In the genomic region with DNA sequence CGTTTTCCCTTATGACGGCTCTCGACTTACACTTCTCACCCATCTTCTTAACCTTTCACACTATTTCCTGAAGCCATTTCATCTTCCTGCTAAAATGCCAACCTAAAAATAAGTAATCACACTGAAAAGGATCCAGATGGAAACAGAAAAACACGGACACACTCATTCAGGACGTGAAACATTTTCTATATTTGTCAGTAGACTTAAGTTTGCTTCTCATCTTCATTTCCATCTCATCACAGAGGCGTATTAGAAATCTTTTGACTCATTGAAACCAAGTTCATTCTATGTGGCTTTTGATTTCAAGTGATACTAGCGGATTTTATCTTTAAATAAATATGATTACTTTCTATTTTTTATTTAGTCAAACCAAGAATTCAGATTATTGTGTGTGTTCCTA, we compare ENCODE assay signal across 19 cellular contexts. TPM values are rescaled to one million over a fixed set of nuclear protein-coding genes. Genes with fewer than 3 reads are reported as not detected.
DNase-seq lines count a peak whose midpoint lies in the region; ATAC-seq and TF ChIP-seq lines count a peak whose summit lies in the region.
"Had no signal": no experiment of that assay in that cellular context is flagged by ENCODE, and none has a peak within 500 bp of the region (broad histone marks: within the 10 kb centered on the region; RNA-seq: fewer than 3 reads in every experiment).

No MANE protein-coding gene starts in this region.

- no peak overlapping the region for H3K4me3 ChIP-seq in neural progenitor cell
- H3K4me3 ChIP-seq: GM23248, HAP-1 had no signal

- peak; percentile 62 to 90 for ATAC-seq in activated T-cell treated with anti-CD3 and anti-CD28 coated beads, Interleukin-2, amount 50 U/mL, for 72 hours (replicated peaks in 1 of 2)
- peak; percentile 14 for ATAC-seq in stimulated activated naive CD8-positive, alpha-beta T cell treated with anti-CD3 and anti-CD28 coated beads, Interleukin-15, Interleukin-2, amounts not matched to agents 100 U/mL and 50 U/mL, for 24 hours
- ATAC-seq in stimulated activated naive CD8-positive, alpha-beta T cell treated with anti-CD3 and anti-CD28 coated beads, Interleukin-15, amount 100 ng/mL, for 72 hours: no peak

- H3K9ac ChIP-seq in neural progenitor cell: no peak overlapping the region
- H3K9ac ChIP-seq: GM23248 had no signal

- H3F3A ChIP-seq in neural progenitor cell (ENCODE audit: low read depth): no peaks in the 10 kb centered on the region

- no peak for TF ChIP-seq CTCF in neural progenitor cell (IDR thresholded peaks at IDR 0.05)

- no peak overlapping the region for H2AFZ ChIP-seq in neural progenitor cell (replicated peaks)
- H2AFZ ChIP-seq: GM23248 had no signal

- H3K4me1 ChIP-seq in neural progenitor cell: no peaks in the 10 kb centered on the region
- H3K4me1 ChIP-seq: BE2C, HAP-1 had no signal

- no peaks in the 10 kb centered on the region for H3K27me3 ChIP-seq in neural progenitor cell
- H3K27me3 ChIP-seq: BE2C had no signal

- no peaks in the 10 kb centered on the region for H4K20me1 ChIP-seq in neural progenitor cell (ENCODE audit: low read depth)

- no peaks in the 10 kb centered on the region for H3K36me3 ChIP-seq in neural progenitor cell
- H3K36me3 ChIP-seq: BE2C, HAP-1 had no signal

- no peaks in the 10 kb centered on the region for H3K79me2 ChIP-seq in neural progenitor cell (ENCODE audit: low read depth)

- peaks cover 0 to 2% of the 10 kb centered on the region in 2 donors for H3K36me3 Mint-ChIP-seq in activated T-cell treated with anti-CD3 and anti-CD28 coated beads, Interleukin-2, amount 50 U/mL, for 72 hours (ENCODE audit: insufficient read depth in 2 of 2)
- H3K36me3 Mint-ChIP-seq in neural progenitor cell: no peaks in the 10 kb centered on the region
- H3K36me3 Mint-ChIP-seq: CD4-positive, CD25-positive, alpha-beta regulatory T cell had no signal

- H3K4me1 Mint-ChIP-seq in activated T-cell treated with anti-CD3 and anti-CD28 coated beads, Interleukin-2, amount 50 U/mL, for 72 hours (ENCODE audit: low read depth): peaks cover 13% of the 10 kb centered on the region
- H3K4me1 Mint-ChIP-seq in stimulated activated naive CD8-positive, alpha-beta T cell treated with anti-CD3 and anti-CD28 coated beads, Interleukin-15, amount 100 ng/mL, for 72 hours: peaks cover 12% of the 10 kb centered on the region
- peaks cover 6% of the 10 kb centered on the region for H3K4me1 Mint-ChIP-seq in neural progenitor cell
- H3K4me1 Mint-ChIP-seq: CD4-positive, CD25-positive, alpha-beta regulatory T cell had no signal

- no peak overlapping the region for H3K4me2 ChIP-seq in neural progenitor cell

- peaks cover 21% of the 10 kb centered on the region for H3K27me3 Mint-ChIP-seq in activated T-cell treated with anti-CD3 and anti-CD28 coated beads, Interleukin-2, amount 50 U/mL, for 72 hours (ENCODE audit: low read depth)
- H3K27me3 Mint-ChIP-seq in stimulated activated naive CD8-positive, alpha-beta T cell treated with anti-CD3 and anti-CD28 coated beads, Interleukin-15, amount 100 ng/mL, for 72 hours: peaks cover 30% of the 10 kb centered on the region
- no peaks in the 10 kb centered on the region for H3K27me3 Mint-ChIP-seq in neural progenitor cell (ENCODE audit: insufficient read depth, low read depth)

- H3K9me3 ChIP-seq in neural progenitor cell (ENCODE audit: low read depth): no peaks in the 10 kb centered on the region
- H3K9me3 ChIP-seq: BE2C, HAP-1 had no signal

- H3K27ac ChIP-seq in neural progenitor cell: no peak overlapping the region
- H3K27ac ChIP-seq: GM23248 had no signal

- H3K9me3 Mint-ChIP-seq in activated T-cell treated with anti-CD3 and anti-CD28 coated beads, Interleukin-2, amount 50 U/mL, for 72 hours: peaks cover 0 to 2% of the 10 kb centered on the region in 2 donors
- peaks cover 0 to 4% of the 10 kb centered on the region in 2 donors for H3K9me3 Mint-ChIP-seq in stimulated activated naive CD8-positive, alpha-beta T cell treated with anti-CD3 and anti-CD28 coated beads, Interleukin-15, amount 100 ng/mL, for 72 hours
- no peaks in the 10 kb centered on the region for H3K9me3 Mint-ChIP-seq in neural progenitor cell
- H3K9me3 Mint-ChIP-seq: CD8-positive, alpha-beta memory T cell had no signal

- no peak for DNase-seq in activated T-cell treated with anti-CD3 and anti-CD28 coated beads, Interleukin-2, amount 50 U/mL, for 72 hours
- DNase-seq in activated T-cell treated with anti-CD3 and anti-CD28 coated beads, Interleukin-2, amount 50 U/mL, for 1 hour: no peak
- no peak for DNase-seq in stimulated activated naive CD8-positive, alpha-beta T cell treated with anti-CD3 and anti-CD28 coated beads, Interleukin-15, Interleukin-2, amounts not matched to agents 100 U/mL and 50 U/mL, for 24 hours
- DNase-seq in stimulated activated naive CD8-positive, alpha-beta T cell treated with anti-CD3 and anti-CD28 coated beads, Interleukin-15, amount 100 ng/mL, for 72 hours: no peak
- DNase-seq in neural progenitor cell (ENCODE audit: low spot score) (no peak), NCI-H1417 treated with DMSO at 0.1 percent for 48 hours (lab: John Stamatoyannopoulos, UW) (no peak), medulla oblongata (ENCODE audit: extremely low spot score) (no peak)
- DNase-seq: ACHN; BE2C; C1 segment of cervical spinal cord; CD8-positive, alpha-beta memory T cell; COR-L47; DMS 273 treated with DMSO at 0.1 percent for 48 hours; DMS53; DND-41; EL; GM23248 had no signal

- peak overlapping the region; percentile 42 for H3K27ac Mint-ChIP-seq in activated T-cell treated with anti-CD3 and anti-CD28 coated beads, Interleukin-2, amount 50 U/mL, for 72 hours
- no peak overlapping the region for H3K27ac Mint-ChIP-seq in stimulated activated naive CD8-positive, alpha-beta T cell treated with anti-CD3 and anti-CD28 coated beads, Interleukin-15, amount 100 ng/mL, for 72 hours
- peak overlapping the region; percentile 7 for H3K27ac Mint-ChIP-seq in neural progenitor cell
- H3K27ac Mint-ChIP-seq: CD4-positive, CD25-positive, alpha-beta regulatory T cell; CD8-positive, alpha-beta memory T cell had no signal

- H3K4me3 Mint-ChIP-seq in activated T-cell treated with anti-CD3 and anti-CD28 coated beads, Interleukin-2, amount 50 U/mL, for 72 hours: peak overlapping the region; percentile 39 to 49
- H3K4me3 Mint-ChIP-seq in stimulated activated naive CD8-positive, alpha-beta T cell treated with anti-CD3 and anti-CD28 coated beads, Interleukin-15, amount 100 ng/mL, for 72 hours: no peak overlapping the region
- no peak overlapping the region for H3K4me3 Mint-ChIP-seq in neural progenitor cell
- H3K4me3 Mint-ChIP-seq: CD4-positive, CD25-positive, alpha-beta regulatory T cell; CD8-positive, alpha-beta memory T cell had no signal

RNA-seq across cellular contexts. Expression of gene DLG1, which starts 27.4 kb away (rescaled TPM):
- total RNA-seq in activated T-cell treated with anti-CD3 and anti-CD28 coated beads, Interleukin-2, amount 50 U/mL, for 72 hours: 10 to 100 TPM; 70.3 to 70.8 TPM
- 108 and 138 TPM in 2 replicates for total RNA-seq in neural progenitor cell (ENCODE audit: low replicate concordance)

Comparison
In these comparisons a context has a peak if more than half of its experiments do, and no peak if none do; other contexts are left out.
1. H3K27ac Mint-ChIP-seq: peak in activated T-cell treated with anti-CD3 and anti-CD28 coated beads, Interleukin-2, amount 50 U/mL, for 72 hours (single experiment) and neural progenitor cell (single experiment); none in stimulated activated naive CD8-positive, alpha-beta T cell treated with anti-CD3 and anti-CD28 coated beads, Interleukin-15, amount 100 ng/mL, for 72 hours (0 of 2).
2. H3K4me3 Mint-ChIP-seq: peak in activated T-cell treated with anti-CD3 and anti-CD28 coated beads, Interleukin-2, amount 50 U/mL, for 72 hours (2 of 2); none in stimulated activated naive CD8-positive, alpha-beta T cell treated with anti-CD3 and anti-CD28 coated beads, Interleukin-15, amount 100 ng/mL, for 72 hours (0 of 2) and neural progenitor cell (single experiment).